Comparison of ENCODE assay signal across 11 cellular contexts in the genomic region with DNA sequence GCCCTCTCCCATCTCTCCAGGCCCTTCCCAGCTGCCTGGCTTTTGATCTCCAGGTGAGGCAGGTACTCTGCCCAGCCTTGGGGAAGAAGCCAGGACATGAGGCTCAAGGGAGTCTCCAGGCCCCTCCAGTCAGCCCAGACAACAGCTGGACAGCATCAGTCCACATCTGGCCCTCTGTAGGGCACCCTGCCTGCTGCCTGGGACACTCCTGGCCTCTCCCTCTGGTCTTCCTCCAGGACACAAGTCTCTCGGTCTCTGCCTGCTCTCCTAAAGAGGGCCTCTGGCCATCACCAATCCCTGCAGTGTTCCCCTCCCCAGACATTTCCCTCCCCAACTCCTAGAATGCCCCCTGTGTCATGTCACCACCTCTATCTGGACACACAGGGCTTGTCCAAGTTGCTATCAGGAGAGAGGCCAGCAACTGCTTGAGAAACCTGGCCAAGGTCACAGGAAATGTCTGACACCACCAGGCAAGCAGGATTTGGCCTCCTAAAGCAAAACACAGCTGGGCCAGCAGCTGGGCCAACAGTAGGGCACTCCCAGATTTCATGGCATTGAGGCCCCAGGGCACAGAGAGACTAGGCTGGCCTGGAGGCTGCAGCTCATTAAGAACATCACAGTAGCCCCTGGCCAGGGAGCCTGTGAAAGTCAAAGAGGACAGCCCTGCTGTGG. TPM values are rescaled to one million over a fixed set of nuclear protein-coding genes. Genes with fewer than 3 reads are reported as not detected.
DNase-seq lines count a peak whose midpoint lies in the region; ATAC-seq, FAIRE-seq and TF ChIP-seq lines count a peak whose summit lies in the region.
"Had no signal": no experiment of that assay in that cellular context is flagged by ENCODE, and none has a peak within 500 bp of the region (broad histone marks: within the 10 kb centered on the region; RNA-seq: fewer than 3 reads in every experiment).

No MANE protein-coding gene starts in this region.

- no peaks in the 10 kb centered on the region for H3K9me1 ChIP-seq in endothelial cell of umbilical vein (replicated peaks; ENCODE audit: control insufficient read depth, extremely low read depth, insufficient read depth, low read length)

- DNase-seq in PC-9 (peak; percentile 85 to 87), endothelial cell of umbilical vein (ENCODE audit: low read depth, low spot score) (peak; percentile 73), lung microvascular endothelial cell (ENCODE audit: low read depth in 2 of 2) (peak; percentile 37 to 57), upper lobe of left lung (no peak), testis (no peak)
- no peak for DNase-seq in activated effector memory CD4-positive, alpha-beta T cell treated with Interleukin-2 at 50 U/mL for 16 hours
- DNase-seq: activated T-cell treated with anti-CD3 and anti-CD28 coated beads, Interleukin-2, amount 50 U/mL, for 72 hours; NCI-H2171; stimulated activated naive CD4-positive, alpha-beta T cell had no signal

- ATAC-seq in upper lobe of left lung (ENCODE audit: low FRiP score in 2 of 2) (peak; percentile 3 to 4), HG02763 (IDR thresholded peaks at IDR 0.05; ENCODE audit: unreplicated experiment) (no peak)
- ATAC-seq: WTC11 had no signal

- no peak for TF ChIP-seq EP300 in upper lobe of left lung (IDR thresholded peaks at IDR 0.05)

- H3K9ac ChIP-seq in endothelial cell of umbilical vein (replicated peaks; ENCODE audit: extremely low read depth, insufficient read depth, low read length), result no peak overlapping the region

- BruUV-seq in PC-9 (replicated peaks; lab: Mats Ljungman, UMichigan), result no TSS peak
- no TSS peak for BruUV-seq in endothelial cell of umbilical vein (replicated peaks; lab: Mats Ljungman, UMichigan)

- dilution Hi-C loops in endothelial cell of umbilical vein (cut with MboI; ENCODE audit: extremely low pct_ligation_motif_present, low sequenced_read_pairs), result no loop called here

- H3K27ac ChIP-seq in PC-9, result peak overlapping the region; percentile 52
- peak overlapping the region; percentile 5 for H3K27ac ChIP-seq in endothelial cell of umbilical vein (ENCODE audit: insufficient read depth, low read depth, low read length)
- H3K27ac ChIP-seq in upper lobe of left lung, result peak overlapping the region in 3 of 4 donors; percentile 30 to 44 (median 32)
- no peak overlapping the region for H3K27ac ChIP-seq in testis

- no peaks in the 10 kb centered on the region for H3K9me2 ChIP-seq in PC-9 (ENCODE audit: insufficient read depth)

- no peak overlapping the region for H2AFZ ChIP-seq in PC-9
- H2AFZ ChIP-seq in endothelial cell of umbilical vein (ENCODE audit: low read depth, low read length), result no peak overlapping the region

- WGBS in upper lobe of left lung, 2 donors, result 63 to 83% methylated on average over 1 of the region's 1 CpG
- 19 to 33% methylated on average over 1 of the region's 1 CpG for WGBS in testis, 2 donors

- peak; percentile 85 for FAIRE-seq in endothelial cell of umbilical vein (lab: Jason Lieb, UNC)

- TF ChIP-seq CTCF in PC-9 (conservative IDR thresholded peaks at IDR 0.05), result no peak
- no peak for TF ChIP-seq CTCF in endothelial cell of umbilical vein (IDR thresholded peaks at IDR 0.05; ENCODE audit: extremely low read depth in 1 of 2, insufficient read depth in 1 of 2, low read depth in 1 of 2, low read length in 2 of 2)
- TF ChIP-seq CTCF in upper lobe of left lung (IDR thresholded peaks at IDR 0.05), result no peak
- TF ChIP-seq CTCF in testis (IDR thresholded peaks at IDR 0.05), result no peak

- H3K27me3 ChIP-seq in PC-9 (ENCODE audit: insufficient read depth, low read depth), result no peaks in the 10 kb centered on the region
- H3K27me3 ChIP-seq in endothelial cell of umbilical vein (ENCODE audit: control insufficient read depth in 2 of 2, insufficient read depth in 2 of 2, low read length in 2 of 2), result no peaks in the 10 kb centered on the region
- H3K27me3 ChIP-seq in upper lobe of left lung, result no peaks in the 10 kb centered on the region
- no peaks in the 10 kb centered on the region for H3K27me3 ChIP-seq in testis

- peak overlapping the region; percentile 33 for H3K4me2 ChIP-seq in PC-9
- no peak overlapping the region for H3K4me2 ChIP-seq in endothelial cell of umbilical vein (ENCODE audit: insufficient read depth, low read length)

- TF ChIP-seq POLR2A in endothelial cell of umbilical vein (IDR thresholded peaks at IDR 0.05; ENCODE audit: low read depth, low read length), result no peak
- TF ChIP-seq POLR2A in upper lobe of left lung (IDR thresholded peaks at IDR 0.05), result no peak
- no peak for TF ChIP-seq POLR2A in testis (IDR thresholded peaks at IDR 0.05)

- H4K20me1 ChIP-seq in PC-9 (ENCODE audit: insufficient read depth) (no peaks in the 10 kb centered on the region), endothelial cell of umbilical vein (replicated peaks; ENCODE audit: control insufficient read depth, extremely low read depth, insufficient read depth, low read length) (no peaks in the 10 kb centered on the region)

- H3K9me3 ChIP-seq in PC-9 (ENCODE audit: insufficient read depth, low read depth) (no peaks in the 10 kb centered on the region), endothelial cell of umbilical vein (replicated peaks; ENCODE audit: control insufficient read depth, insufficient read depth, low read length) (no peaks in the 10 kb centered on the region), upper lobe of left lung (no peaks in the 10 kb centered on the region), testis (no peaks in the 10 kb centered on the region)

- peaks cover under 1% of the 10 kb centered on the region; the same call in 1 of the 2 replicates for H3K36me3 ChIP-seq in PC-9 (ENCODE audit: low read depth)
- H3K36me3 ChIP-seq in endothelial cell of umbilical vein (ENCODE audit: control insufficient read depth in 2 of 2, extremely low read depth in 1 of 2, insufficient read depth in 2 of 2, low read length in 2 of 2), result peaks cover 15 to 16% of the 10 kb centered on the region in 2 experiments
- H3K36me3 ChIP-seq in upper lobe of left lung, result no peaks in the 10 kb centered on the region
- no peaks in the 10 kb centered on the region for H3K36me3 ChIP-seq in testis (ENCODE audit: low read depth, missing control alignments)

- peaks cover 29% of the 10 kb centered on the region for H3K79me2 ChIP-seq in PC-9 (ENCODE audit: low read depth)
- peaks cover 93% of the 10 kb centered on the region for H3K79me2 ChIP-seq in endothelial cell of umbilical vein (ENCODE audit: control insufficient read depth, insufficient read depth, low read length)

- H3F3A ChIP-seq in PC-9 (ENCODE audit: insufficient read depth, low read depth), result peaks cover 51% of the 10 kb centered on the region

- intact Hi-C loops in PC-9 (cut with micrococcal nuclease; ENCODE audit: unreplicated experiment) (no loop called here), endothelial cell of umbilical vein (cut with micrococcal nuclease) (no loop called here), testis (cut with DNase I; ENCODE audit: low total_unique reads) (no loop called here)

- CTCF ChIA-PET in PC-9 (lab: Charles Lee), result interaction anchor here (0.7 to 2.0 kb wide), 4 partner anchors 8 to 19 kb away, joined by 3 to 14 read pairs (median 4); no protein-coding TSS in a partner anchor
- CTCF ChIA-PET in endothelial cell of umbilical vein (lab: Charles Lee), result interaction anchor here (0.6 to 1.5 kb wide), 3 partner anchors 11 to 26 kb away, joined by 3 read pairs; no protein-coding TSS in a partner anchor

- H3K4me3 ChIP-seq in PC-9, result no peak overlapping the region
- H3K4me3 ChIP-seq in endothelial cell of umbilical vein (replicated peaks in 1 of 3; ENCODE audit: insufficient read depth in 1 of 3, low read depth in 1 of 3, low read length in 3 of 3), result no peak overlapping the region
- H3K4me3 ChIP-seq in upper lobe of left lung, result no peak overlapping the region
- no peak overlapping the region for H3K4me3 ChIP-seq in testis

- POLR2A ChIA-PET in PC-9 (lab: Charles Lee; ENCODE audit: unreplicated experiment), result interaction anchor here (0.6 to 1.6 kb wide), 11 partner anchors 9 to 486 kb away, joined by 3 to 30 read pairs (median 4); partner anchors contain the start of gene ZC2HC1C
- POLR2A ChIA-PET in endothelial cell of umbilical vein (lab: Charles Lee), result no interaction called here

- H3K4me1 ChIP-seq in PC-9 (replicated peaks; ENCODE audit: insufficient read depth), result peaks cover 69% of the 10 kb centered on the region
- H3K4me1 ChIP-seq in endothelial cell of umbilical vein (ENCODE audit: control insufficient read depth, extremely low read depth, insufficient read depth, low read length), result peaks cover 38% of the 10 kb centered on the region
- peaks cover 10 to 20% (median 18%) of the 10 kb centered on the region in 4 donors for H3K4me1 ChIP-seq in upper lobe of left lung
- H3K4me1 ChIP-seq in testis, result peaks cover 37% of the 10 kb centered on the region

TF ChIP-seq in endothelial cell of umbilical vein, 7 proteins besides CTCF, POLR2A, EP300 and RAD21:
- TF ChIP-seq GATA2 (IDR thresholded peaks at IDR 0.05; ENCODE audit: insufficient read depth, insufficient read length, low read depth, low read length) (no peak), POLR2AphosphoS5 (IDR thresholded peaks at IDR 0.05; ENCODE audit: insufficient read depth, low read depth, low read length) (peak; percentile 12)

RNA-seq across cellular contexts. Expression of gene LTBP2, which starts 29.0 kb away (rescaled TPM):
- total RNA-seq in PC-9 (2021) (121 and 124 TPM in 2 replicates), endothelial cell of umbilical vein (264 and 268 TPM in 2 replicates), lung microvascular endothelial cell (6.2 and 44.9 TPM in 2 replicates), upper lobe of left lung (100 to 1,000 TPM in 2 of 6 donors, 10 to 100 TPM in 4; 19.7 to 136 (median 77.6) TPM), testis (10 to 100 TPM; 19.6 to 45.3 TPM)
- polyA plus RNA-seq in endothelial cell of umbilical vein (208 and 209 TPM in 2 replicates), testis (ENCODE audit: insufficient read depth, low read depth, low replicate concordance) (23.3 TPM)
- polyA plus RNA-seq in endothelial cell of umbilical vein (2011; cell fraction: cytosol; rRNA removed), result 182 and 200 TPM in 2 replicates
- 302 and 337 TPM in 2 replicates for polyA plus RNA-seq in endothelial cell of umbilical vein (2011; cell fraction: nucleus; rRNA removed)
- polyA plus RNA-seq in endothelial cell of umbilical vein (2012), result 319 and 426 TPM in 2 replicates
- polyA minus RNA-seq in endothelial cell of umbilical vein, result 357 and 369 TPM in 2 replicates
- polyA minus RNA-seq in endothelial cell of umbilical vein (2011; cell fraction: cytosol; rRNA and poly(A)+ RNA removed), result not detected
- 150 and 213 TPM in 2 replicates for polyA minus RNA-seq in endothelial cell of umbilical vein (2011; cell fraction: nucleus; rRNA and poly(A)+ RNA removed)

Comparison
In these comparisons a context has a peak if more than half of its experiments do, and no peak if none do; other contexts are left out.
1. DNase-seq: peak in PC-9 (2 of 2), endothelial cell of umbilical vein (single experiment) and lung microvascular endothelial cell (2 of 2); none in upper lobe of left lung (0 of 2), activated effector memory CD4-positive, alpha-beta T cell treated with Interleukin-2 at 50 U/mL for 16 hours (single experiment) and testis (single experiment).
2. H3K27ac ChIP-seq: peak in PC-9 (single experiment), endothelial cell of umbilical vein (single experiment) and upper lobe of left lung (3 of 4); none in testis (0 of 2).